Comparison of ENCODE assay signal across 8 cellular contexts in the genomic region with DNA sequence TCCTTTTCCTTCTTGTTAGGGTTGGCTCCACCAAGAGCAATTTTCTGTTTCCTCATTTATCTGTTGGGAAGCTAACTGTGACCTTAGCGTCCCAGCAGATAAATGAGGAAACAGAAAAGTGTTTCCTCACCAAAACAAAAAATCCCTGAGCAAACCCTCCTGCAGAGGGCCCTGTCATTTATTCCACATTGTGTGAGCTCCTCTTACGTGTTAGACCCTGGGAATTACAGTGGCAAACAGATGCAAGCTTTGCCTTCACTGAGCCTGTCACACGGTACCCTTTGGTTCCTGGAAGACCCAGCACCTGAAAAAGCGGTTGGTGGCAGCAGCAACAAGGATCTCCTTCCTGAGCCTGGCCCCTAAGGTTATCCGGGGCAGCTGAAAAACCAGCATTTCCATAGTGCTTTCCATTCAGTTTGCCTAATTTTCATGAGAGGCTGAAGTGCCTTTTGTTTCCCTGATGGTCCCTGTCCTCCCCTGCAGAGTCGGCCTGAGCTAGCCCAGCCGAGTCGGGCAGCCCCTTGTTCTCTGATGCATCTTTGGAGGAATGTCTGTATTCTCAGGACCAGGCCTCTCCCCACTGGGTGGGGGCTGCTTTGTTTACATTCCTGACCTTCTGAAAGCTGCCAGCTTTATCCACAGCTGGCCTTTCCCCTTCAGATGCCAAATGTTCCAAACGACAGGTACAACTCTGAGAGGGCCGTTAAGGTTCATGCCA. TPM values are rescaled to one million over a fixed set of nuclear protein-coding genes. Genes with fewer than 3 reads are reported as not detected.
DNase-seq lines count a peak whose midpoint lies in the region; ATAC-seq and TF ChIP-seq lines count a peak whose summit lies in the region.

No MANE protein-coding gene starts in this region.

- intact Hi-C loops in spleen (cut with DNase I; ENCODE audit: low total_unique reads), result no loop called here

- TF ChIP-seq POLR2A in spleen (IDR thresholded peaks at IDR 0.05), result no peak

- no peaks in the 10 kb centered on the region for H3K36me3 ChIP-seq in spleen

- TF ChIP-seq CTCF in spleen (IDR thresholded peaks at IDR 0.05 in 8 of 11, conservative IDR thresholded peaks at IDR 0.05 in 3 of 11), result no peak

- no peak overlapping the region for H3K4me3 ChIP-seq in spleen

- H3K27me3 ChIP-seq in spleen (replicated peaks in 1 of 7), result no peaks in the 10 kb centered on the region

- DNase-seq in NCI-H82 (lab: John Stamatoyannopoulos, UW), result peak; percentile 50
- DNase-seq in NCI-H82 treated with DMSO at 0.1 percent for 48 hours (lab: John Stamatoyannopoulos, UW; ENCODE audit: unreplicated experiment), result no peak
- no peak for DNase-seq in T-helper 17 cell
- peak; percentile 62 for DNase-seq in iPS DF 4.7 (ENCODE audit: extremely low read depth, low spot score)
- DNase-seq in spleen, result no peak
- no peak for DNase-seq in stimulated activated CD4-positive, alpha-beta T cell treated with anti-CD3 and anti-CD28 coated beads, Interleukin-12 subunit alpha, Interleukin-12 subunit beta, amount 100 ng/mL, for 4 hours
- no peak for DNase-seq in NK-92 treated with Interleukin-12 subunit alpha and Interleukin-12 subunit beta, amount 100 ng/mL, for 24 hours (lab: John Stamatoyannopoulos, UW)

- H3K27me3 Mint-ChIP-seq in T-helper 17 cell, result no peaks in the 10 kb centered on the region

- WGBS in spleen, 5 donors, result 51 to 66% (median 60%) methylated on average over 10 of the region's 10 CpGs

- ATAC-seq in T-helper 17 cell (no peak), GM21390 (IDR thresholded peaks at IDR 0.05; ENCODE audit: unreplicated experiment) (no peak)

- peak overlapping the region; percentile 22 to 83 (median 73) for H3K27ac ChIP-seq in spleen

- peaks cover 60% of the 10 kb centered on the region for H3K4me1 Mint-ChIP-seq in T-helper 17 cell

- H3K4me1 ChIP-seq in spleen, result peaks cover 72 to 100% (median 88%) of the 10 kb centered on the region in 6 donors

- H3K9me3 ChIP-seq in T-helper 17 cell (ENCODE audit: control insufficient read depth, low read length, poor library complexity, severe bottlenecking) (no peaks in the 10 kb centered on the region), spleen (no peaks in the 10 kb centered on the region)

- peak overlapping the region; percentile 95 for H3K27ac Mint-ChIP-seq in T-helper 17 cell

- peak overlapping the region; percentile 33 for H3K4me3 Mint-ChIP-seq in T-helper 17 cell

- H3K36me3 Mint-ChIP-seq in T-helper 17 cell (ENCODE audit: low read depth), result peaks cover 3% of the 10 kb centered on the region

RNA-seq across cellular contexts. Expression of a gene that starts 34.7 kb away (rescaled TPM):
- total RNA-seq in T-helper 17 cell (10 to 100 TPM; 23.6 to 44.0 TPM), spleen (10 to 100 TPM; 24.6 to 45.6 (median 36.2) TPM)
- polyA plus RNA-seq in spleen, result 1 to 10 TPM; 6.7 to 9.1 (median 9.0) TPM

Comparison
In these comparisons a context has a peak if more than half of its experiments do, and no peak if none do; other contexts are left out.
1. DNase-seq: peak in NCI-H82 (single experiment) and iPS DF 4.7 (single experiment); none in NCI-H82 treated with DMSO at 0.1 percent for 48 hours (single experiment), T-helper 17 cell (0 of 3), spleen (single experiment), stimulated activated CD4-positive, alpha-beta T cell treated with anti-CD3 and anti-CD28 coated beads, Interleukin-12 subunit alpha, Interleukin-12 subunit beta, amount 100 ng/mL, for 4 hours (single experiment) and NK-92 treated with Interleukin-12 subunit alpha and Interleukin-12 subunit beta, amount 100 ng/mL, for 24 hours (single experiment).